8 cellular contexts compared by ENCODE assay signal in genomic region chr12:122965851-122966742, GRCh38. TPM values are rescaled to one million over a fixed set of nuclear protein-coding genes. Genes with fewer than 3 reads are reported as not detected.
A peak's percentile ranks its signal among the peaks of the same experiment; 100 is the strongest.
DNase-seq lines count a peak whose midpoint lies in the region; ATAC-seq, FAIRE-seq and TF ChIP-seq lines count a peak whose summit lies in the region.

ABCB9 (minus strand) TSS chr12:122966463; CDS start chr12:122960235, 6,228 bp downstream.

- no peak for TF ChIP-seq POLR2A in GM12892 (IDR thresholded peaks at IDR 0.05; ENCODE audit: low read depth, low read length)

- FAIRE-seq in GM12892 (lab: Jason Lieb, UNC): peak; percentile 98

- DNase-seq in GM12892 (ENCODE audit: insufficient read length) (peak; percentile 97), NCI-H2227 (lab: John Stamatoyannopoulos, UW; ENCODE audit: unreplicated experiment) (peak; percentile 96), cerebellar cortex (ENCODE audit: low spot score) (peak; percentile 93), islet precursor cell (peak; percentile 99)
- peak; percentile 97 for DNase-seq in stimulated activated CD4-positive, alpha-beta T cell treated with anti-CD3 and anti-CD28 coated beads, Interleukin-12 subunit alpha, Interleukin-12 subunit beta, amount 100 ng/mL, for 4 hours

- peak; percentile 66 for ATAC-seq in HG03039 (IDR thresholded peaks at IDR 0.05; ENCODE audit: unreplicated experiment)
- peak; percentile 94 to 96 for ATAC-seq in activated CD4-positive, CD25-positive, alpha-beta regulatory T cell treated with anti-CD3 and anti-CD28 coated beads, Interleukin-2, amount 50 U/mL, for 24 hours
- ATAC-seq in HG03378 (IDR thresholded peaks at IDR 0.05; ENCODE audit: unreplicated experiment): no peak

RNA-seq across cellular contexts. Expression of gene ABCB9, which starts in this region (rescaled TPM):
- polyA plus RNA-seq in GM12892 (2012; ENCODE audit: missing spikeins): 0.40 TPM
